In genomic region chr1:119676571-119677206, GRCh38 we compare ENCODE assay signal across 13 cellular contexts. TPM values are rescaled to one million over a fixed set of nuclear protein-coding genes. Genes with fewer than 3 reads are reported as not detected.
A peak's percentile ranks its signal among the peaks of the same experiment; 100 is the strongest.
DNase-seq lines count a peak whose midpoint lies in the region; ATAC-seq, FAIRE-seq and TF ChIP-seq lines count a peak whose summit lies in the region.
"Had no signal": no experiment of that assay in that cellular context is flagged by ENCODE, and none has a peak within 500 bp of the region (broad histone marks: within the 10 kb centered on the region; RNA-seq: fewer than 3 reads in every experiment).

No MANE protein-coding gene starts in this region.

- in situ Hi-C loops in astrocyte of the spinal cord (cut with HindIII; ENCODE audit: low sequenced_read_pairs): no loop called here

- TF ChIP-seq POLR2A in GM18505 (IDR thresholded peaks at IDR 0.05; ENCODE audit: borderline replicate concordance, extremely low read depth, insufficient read depth, insufficient read length): no peak

- peak; percentile 23 for ATAC-seq in left lung
- ATAC-seq in GM18861 (IDR thresholded peaks at IDR 0.05; ENCODE audit: unreplicated experiment): no peak
- no peak for ATAC-seq in GM18505 (IDR thresholded peaks at IDR 0.05; ENCODE audit: unreplicated experiment)
- ATAC-seq in GM21390 (IDR thresholded peaks at IDR 0.05; ENCODE audit: unreplicated experiment): no peak

- no peak for FAIRE-seq in HTR-8/SVneo (lab: Jason Lieb, UNC)

- H3K36me3 ChIP-seq in left lung (no peaks in the 10 kb centered on the region), tibial artery (no peaks in the 10 kb centered on the region)

- H3K4me3 ChIP-seq in astrocyte of the spinal cord (ENCODE audit: low read depth, low read length): no peak overlapping the region
- no peak overlapping the region for H3K4me3 ChIP-seq in left lung
- no peak overlapping the region for H3K4me3 ChIP-seq in tibial artery

- intact Hi-C loops in left lung (cut with DNase I): no loop called here
- intact Hi-C loops in tibial artery (cut with DNase I; ENCODE audit: low total_unique reads): no loop called here

- TF ChIP-seq CTCF in astrocyte of the spinal cord (IDR thresholded peaks at IDR 0.05; ENCODE audit: low read depth, low read length): peak; percentile 15
- TF ChIP-seq CTCF in left lung (IDR thresholded peaks at IDR 0.05): no peak
- TF ChIP-seq CTCF in tibial artery (IDR thresholded peaks at IDR 0.05): no peak

- DNase-seq in HTR-8/SVneo (ENCODE audit: insufficient read length, low spot score): peak; percentile 10
- no peak for DNase-seq in astrocyte of the spinal cord (ENCODE audit: low read depth, low spot score)
- DNase-seq in left lung: no peak
- peak; percentile 57 to 73 for DNase-seq in tibial artery
- DNase-seq: activated CD4-positive, alpha-beta T cell treated with anti-CD3 and anti-CD28 coated beads, Interleukin-2, amount 50 U/mL, for 1 hour; activated effector memory CD4-positive, alpha-beta T cell treated with Interleukin-2 at 50 U/mL for 16 hours; Caco-2; central memory CD4-positive, alpha-beta T cell; erythroblast; NCI-H146 had no signal

- H3K4me1 ChIP-seq in left lung: peaks cover 6 to 13% of the 10 kb centered on the region in 2 donors
- peaks cover 0 to 5% (median 2%) of the 10 kb centered on the region in 4 donors for H3K4me1 ChIP-seq in tibial artery
- H3K4me1 ChIP-seq: Caco-2 had no signal

- no peaks in the 10 kb centered on the region for H3K9me3 ChIP-seq in left lung
- no peaks in the 10 kb centered on the region for H3K9me3 ChIP-seq in tibial artery
- H3K9me3 ChIP-seq: Caco-2 had no signal

- no peaks in the 10 kb centered on the region for H3K27me3 ChIP-seq in left lung
- H3K27me3 ChIP-seq in tibial artery: no peaks in the 10 kb centered on the region

- peak overlapping the region in 1 of 2 donors; percentile 33 for H3K27ac ChIP-seq in left lung
- H3K27ac ChIP-seq in tibial artery: no peak overlapping the region

RNA-seq across cellular contexts. Expression of gene ZNF697, which starts 28.6 kb away (rescaled TPM):
- total RNA-seq in left lung: 1 to 10 TPM; 8.0 to 8.1 TPM

RNA-seq across cellular contexts. Expression of gene PHGDH, which starts 35.0 kb away (rescaled TPM):
- total RNA-seq in left lung: 10 to 100 TPM; 31.9 to 98.3 TPM

Comparison
In these comparisons a context has a peak if more than half of its experiments do, and no peak if none do; other contexts are left out.
1. DNase-seq: peak in HTR-8/SVneo (single experiment) and tibial artery (2 of 2); none in astrocyte of the spinal cord (single experiment) and left lung (0 of 2).